ENCODE assay signal across 17 cellular contexts in the genomic region with DNA sequence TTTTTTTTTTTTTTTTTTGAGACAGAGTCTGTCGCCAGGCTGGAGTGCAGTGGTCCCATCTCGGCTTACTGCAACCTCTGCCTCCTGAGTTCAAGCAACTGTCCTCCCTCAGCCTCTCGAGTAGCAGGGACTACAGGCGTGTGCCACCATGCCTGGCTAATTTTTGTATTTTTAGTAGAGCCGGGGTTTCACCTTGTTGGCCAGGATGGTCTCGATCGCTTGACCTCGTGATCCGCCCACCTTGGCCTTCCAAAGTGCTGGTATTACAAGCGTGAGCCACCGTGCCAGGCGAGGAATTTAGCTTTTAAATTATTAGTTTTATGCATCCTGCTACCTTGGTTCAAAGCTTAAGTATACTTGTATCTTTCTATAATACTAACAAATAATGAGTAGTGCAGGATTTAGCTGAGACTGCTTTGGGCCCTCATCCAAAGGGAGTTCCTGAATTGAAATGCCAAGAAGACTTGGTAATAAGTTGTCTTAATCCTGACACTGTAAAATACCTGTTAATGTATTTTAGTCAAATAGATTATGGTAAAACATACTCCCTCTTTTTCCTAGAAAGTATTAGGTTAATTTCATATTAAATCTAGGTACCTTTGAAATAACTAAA. TPM values are rescaled to one million over a fixed set of nuclear protein-coding genes. Genes with fewer than 3 reads are reported as not detected.
DNase-seq lines count a peak whose midpoint lies in the region; ATAC-seq, FAIRE-seq and TF ChIP-seq lines count a peak whose summit lies in the region.
"Had no signal": no experiment of that assay in that cellular context is flagged by ENCODE, and none has a peak within 500 bp of the region (broad histone marks: within the 10 kb centered on the region; RNA-seq: fewer than 3 reads in every experiment).

No MANE protein-coding gene starts in this region.

- H3K23ac ChIP-seq in trophoblast cell (ENCODE audit: low read length): no peak overlapping the region

- SMC1A ChIA-PET in GM12878 (lab: Charles Lee; ENCODE audit: uncharacterized antibody, unreplicated experiment): interaction anchor here (1.5 to 41.3 kb wide), 3 partner anchors 7 to 113 kb away, joined by 6 to 1218 read pairs (median 180); a partner anchor contains a TSS

- RAD21 ChIA-PET in GM12878 (lab: Charles Lee; ENCODE audit: unreplicated experiment): interaction anchor here (0.7 to 16.1 kb wide), 9 partner anchors 9 to 128 kb away, joined by 3 to 302 read pairs (median 5); a partner anchor contains a TSS

- H3K27ac Mint-ChIP-seq in activated CD4-positive, alpha-beta T cell treated with anti-CD3 and anti-CD28 coated beads for 36 hours: peak overlapping the region; percentile 84

- TF ChIP-seq CTCF in OCI-LY3 (IDR thresholded peaks at IDR 0.05; ENCODE audit: low read depth, low read length) (no peak), GM12878 (IDR thresholded peaks at IDR 0.05 in 2 of 3, conservative IDR thresholded peaks at IDR 0.05 in 1 of 3; ENCODE audit: control insufficient read depth in 2 of 3, extremely low read depth in 1 of 3, insufficient read depth in 1 of 3, low read depth in 3 of 3, low read length in 3 of 3) (no peak)

- H2BK5ac ChIP-seq in trophoblast cell (ENCODE audit: low read depth, low read length, poor library complexity): no peak overlapping the region

- H2BK12ac ChIP-seq in trophoblast cell (ENCODE audit: low read length): no peak overlapping the region

- no peak for FAIRE-seq in GM12878 (lab: Jason Lieb, UNC)
- FAIRE-seq: A204.1 had no signal

- DNase-seq in activated CD4-positive, alpha-beta T cell treated with anti-CD3 and anti-CD28 coated beads for 36 hours: no peak
- no peak for DNase-seq in activated CD4-positive, alpha-beta T cell treated with anti-CD3 and anti-CD28 coated beads for 48 hours
- DNase-seq in GM12878 (ENCODE audit: low read depth, low spot score): no peak
- DNase-seq in trophoblast cell: no peak
- DNase-seq in pons (ENCODE audit: low spot score): no peak
- no peak for DNase-seq in NCI-H446 treated with DMSO at 0.1 percent for 48 hours (lab: John Stamatoyannopoulos, UW)
- no peak for DNase-seq in stimulated activated CD4-positive, alpha-beta T cell treated with anti-CD3 and anti-CD28 coated beads, Interleukin-1b, Interleukin-23, amount 100 ng/mL, for 48 hours
- DNase-seq: colonic mucosa; COR-L47; heart right ventricle; KG1; NCI-H1105 treated with DMSO at 0.1 percent for 48 hours; SJCRH30; stimulated activated naive CD4-positive, alpha-beta T cell treated with Interleukin-2 at 50 U/mL for 16 hours had no signal

- in situ Hi-C loops in GM12878 (cut with MboI): no loop called here

- H3K4ac ChIP-seq in trophoblast cell (ENCODE audit: low read depth, low read length): peak overlapping the region; percentile 62

- POLR2A ChIA-PET in activated CD4-positive, alpha-beta T cell treated with anti-CD3 and anti-CD28 coated beads for 36 hours (lab: Charles Lee): no interaction called here
- POLR2A ChIA-PET in GM12878 (lab: Charles Lee): interaction anchor here (0.6 to 2.3 kb wide), 6 partner anchors 46 to 147 kb away, joined by 3 to 5 read pairs (median 4); no protein-coding TSS in a partner anchor

- TF ChIP-seq RAD21 in GM12878 (IDR thresholded peaks at IDR 0.05; ENCODE audit: insufficient read depth, low read depth, low read length): no peak

- no peak for TF ChIP-seq EP300 in GM12878 (IDR thresholded peaks at IDR 0.05; ENCODE audit: borderline replicate concordance in 1 of 2, control insufficient read depth in 1 of 2, low read depth in 2 of 2, low read length in 2 of 2)

- no peak for ATAC-seq in activated CD4-positive, alpha-beta T cell treated with anti-CD3 and anti-CD28 coated beads for 36 hours
- no peak for ATAC-seq in GM12878
- ATAC-seq: heart right ventricle had no signal

- H4K20me1 ChIP-seq in OCI-LY3 (ENCODE audit: insufficient read depth, low read length): peaks cover 52% of the 10 kb centered on the region
- H4K20me1 ChIP-seq in GM12878 (ENCODE audit: control insufficient read depth, insufficient read depth): no peaks in the 10 kb centered on the region

- H3K9me3 Mint-ChIP-seq in activated CD4-positive, alpha-beta T cell treated with anti-CD3 and anti-CD28 coated beads for 36 hours (ENCODE audit: low read depth): no peaks in the 10 kb centered on the region

- no TSS peak for BruUV-seq in GM12878 (replicated peaks; lab: Mats Ljungman, UMichigan)

- no peak overlapping the region for H4K12ac ChIP-seq in trophoblast cell (ENCODE audit: low read depth, low read length)

- H3K4me1 Mint-ChIP-seq in activated CD4-positive, alpha-beta T cell treated with anti-CD3 and anti-CD28 coated beads for 36 hours: peaks cover 53% of the 10 kb centered on the region

- no peak overlapping the region for H2BK120ac ChIP-seq in trophoblast cell (ENCODE audit: insufficient read depth, low read length, poor library complexity)

- CTCF ChIA-PET in activated CD4-positive, alpha-beta T cell treated with anti-CD3 and anti-CD28 coated beads for 36 hours (lab: Charles Lee): no interaction called here
- CTCF ChIA-PET in GM12878 (lab: Yijun Ruan, JAX): interaction anchor here (0.9 kb wide), 1 partner anchor 56 kb away, joined by 3 read pairs; no protein-coding TSS in a partner anchor

- H3K9ac ChIP-seq in OCI-LY3 (ENCODE audit: low read length) (no peak overlapping the region), GM12878 (ENCODE audit: control insufficient read depth, insufficient read depth, low read length) (no peak overlapping the region), trophoblast cell (ENCODE audit: low read length) (no peak overlapping the region)

- H3K79me2 ChIP-seq in OCI-LY3 (ENCODE audit: low read length) (peaks cover 100% of the 10 kb centered on the region), GM12878 (ENCODE audit: control insufficient read depth, insufficient read depth, low read length) (peaks cover 97% of the 10 kb centered on the region), trophoblast cell (ENCODE audit: control insufficient read depth, insufficient read depth, low read length, poor library complexity) (peaks cover 5% of the 10 kb centered on the region)

- H3K27me3 Mint-ChIP-seq in activated CD4-positive, alpha-beta T cell treated with anti-CD3 and anti-CD28 coated beads for 36 hours: no peaks in the 10 kb centered on the region

- H3K36me3 Mint-ChIP-seq in activated CD4-positive, alpha-beta T cell treated with anti-CD3 and anti-CD28 coated beads for 36 hours (ENCODE audit: low read depth): peaks cover 45% of the 10 kb centered on the region

- H2AK5ac ChIP-seq in trophoblast cell (ENCODE audit: low read length): no peak overlapping the region

- H3K14ac ChIP-seq in trophoblast cell (ENCODE audit: low read length): no peak overlapping the region

- H3K9me3 ChIP-seq in OCI-LY3 (ENCODE audit: insufficient read depth, low read length) (no peaks in the 10 kb centered on the region), GM12878 (replicated peaks; ENCODE audit: control insufficient read depth, insufficient read depth, low read length) (no peaks in the 10 kb centered on the region), trophoblast cell (ENCODE audit: insufficient read depth, low read depth, low read length) (no peaks in the 10 kb centered on the region)
- H3K9me3 ChIP-seq: colonic mucosa, heart right ventricle, SJCRH30 had no signal

- H4K91ac ChIP-seq in trophoblast cell (ENCODE audit: low read depth, low read length): no peak overlapping the region

- H3K4me3 Mint-ChIP-seq in activated CD4-positive, alpha-beta T cell treated with anti-CD3 and anti-CD28 coated beads for 36 hours: peak overlapping the region; percentile 56

- H3K4me1 ChIP-seq in OCI-LY3 (ENCODE audit: low read length): peaks cover 61% of the 10 kb centered on the region
- H3K4me1 ChIP-seq in GM12878 (ENCODE audit: control insufficient read depth, insufficient read depth, low read length): peaks cover 15% of the 10 kb centered on the region
- no peaks in the 10 kb centered on the region for H3K4me1 ChIP-seq in trophoblast cell (ENCODE audit: control insufficient read depth in 1 of 2, insufficient read depth in 2 of 2, low read length in 2 of 2)
- H3K4me1 ChIP-seq: colonic mucosa had no signal

- H2AFZ ChIP-seq in OCI-LY3 (ENCODE audit: low read depth, low read length) (no peak overlapping the region), GM12878 (ENCODE audit: control insufficient read depth, low read depth, low read length) (no peak overlapping the region), trophoblast cell (ENCODE audit: insufficient read depth, low read length, poor library complexity) (no peak overlapping the region)

- H3K79me1 ChIP-seq in trophoblast cell (ENCODE audit: low read length): peaks cover 3% of the 10 kb centered on the region

- peaks cover 14% of the 10 kb centered on the region for H3K36me3 ChIP-seq in OCI-LY3 (replicated peaks; ENCODE audit: low read depth, low read length)
- H3K36me3 ChIP-seq in GM12878 (ENCODE audit: control insufficient read depth in 2 of 2, insufficient read depth in 2 of 2, low read length in 1 of 2): peaks cover 0 to 3% of the 10 kb centered on the region in 2 experiments; a peak in 1 of 4 replicates
- H3K36me3 ChIP-seq in trophoblast cell (ENCODE audit: control insufficient read depth in 1 of 2, insufficient read depth in 2 of 2, low read length in 2 of 2): peaks cover 0 to 2% of the 10 kb centered on the region in 2 experiments
- H3K36me3 ChIP-seq: colonic mucosa, heart right ventricle, SJCRH30 had no signal

- H3K4me2 ChIP-seq in OCI-LY3 (ENCODE audit: low read length): peak overlapping the region; percentile 94
- peak overlapping the region; percentile 88; the same call in 1 of the 2 replicates for H3K4me2 ChIP-seq in GM12878 (ENCODE audit: control insufficient read depth, insufficient read depth)
- H3K4me2 ChIP-seq in trophoblast cell (ENCODE audit: low read length): no peak overlapping the region

- H3K18ac ChIP-seq in trophoblast cell (ENCODE audit: low read length): no peak overlapping the region

- intact Hi-C loops in activated CD4-positive, alpha-beta T cell treated with anti-CD3 and anti-CD28 coated beads for 36 hours (cut with DNase I, micrococcal nuclease): loop anchor here (5.0 to 10.0 kb wide), 3 partner anchors 268 to 528 kb away; a partner anchor contains a TSS
- intact Hi-C loops in GM12878 (cut with micrococcal nuclease; ENCODE audit: unreplicated experiment): no loop called here

- TF ChIP-seq POLR2A in GM12878 (IDR thresholded peaks at IDR 0.05; ENCODE audit: low read depth, low read length): no peak

- H3K4me3 ChIP-seq in OCI-LY3 (ENCODE audit: low read length) (peak overlapping the region; percentile 67), GM12878 (peak overlapping the region; percentile 42; the same call in 1 of the 2 replicates), trophoblast cell (ENCODE audit: low read depth, low read length) (no peak overlapping the region)
- H3K4me3 ChIP-seq: colonic mucosa, heart right ventricle, SJCRH30 had no signal

- H3K27ac ChIP-seq in OCI-LY3 (ENCODE audit: low read length) (peak overlapping the region; percentile 94), GM12878 (ENCODE audit: control insufficient read depth, insufficient read depth) (peak overlapping the region; percentile 35; the same call in 1 of the 2 replicates), trophoblast cell (ENCODE audit: low read depth, low read length) (no peak overlapping the region)
- H3K27ac ChIP-seq: colonic mucosa, epithelial cell of prostate, SJCRH30 had no signal

- H4K8ac ChIP-seq in trophoblast cell (ENCODE audit: low read depth, low read length): no peak overlapping the region

- 89% methylated on average over 12 of the region's 12 CpGs for WGBS in GM12878 (ENCODE audit: insufficient coverage, insufficient replicate concordance, low lambda C conversion rate, missing lambda C conversion rate)
- no CpG with 5 or more reads among the region's 12 CpGs for WGBS in trophoblast cell (ENCODE audit: extremely low coverage, insufficient coverage, insufficient read length)

- H3K27me3 ChIP-seq in OCI-LY3 (ENCODE audit: low read depth, low read length) (no peaks in the 10 kb centered on the region), GM12878 (replicated peaks in 1 of 2; ENCODE audit: control insufficient read depth in 2 of 2, insufficient read depth in 2 of 2, low read length in 1 of 2) (no peaks in the 10 kb centered on the region), trophoblast cell (ENCODE audit: insufficient read depth, low read length) (no peaks in the 10 kb centered on the region)
- H3K27me3 ChIP-seq: colonic mucosa, heart right ventricle, SJCRH30 had no signal

RNA-seq across cellular contexts. Expression of a gene that starts 5.0 kb away (rescaled TPM):
- 10 to 100 TPM; 68.3 to 99.6 TPM for total RNA-seq in activated CD4-positive, alpha-beta T cell treated with anti-CD3 and anti-CD28 coated beads for 36 hours
- total RNA-seq in GM12878 (2013; cell fraction: nucleolus; rRNA removed): 137 and 144 TPM in 2 replicates
- total RNA-seq in GM12878 (2014; rRNA removed) (81.7 and 101 TPM in 2 replicates), GM12878 (2014; rRNA removed; fragmentation: Illumina TruSeq; extraction: Trizol) (90.7 and 91.1 TPM in 2 replicates), GM12878 (2021) (75.6 and 76.0 TPM in 2 replicates)
- 54.3 TPM for polyA plus RNA-seq in GM12878 (2011; ENCODE audit: low read depth)
- polyA plus RNA-seq in GM12878 (2011; rRNA removed) (148 and 215 TPM in 2 replicates), GM12878 (2014; fragmentation: Illumina TruSeq; extraction: Trizol) (75.2 and 106 TPM in 2 replicates), GM12878 (2014; fragmentation: Nextera tagmentation; extraction: Ambion mirVana) (10 to 100 TPM; 57.0 to 78.8 TPM), GM12878 (2014; rRNA removed) (57.2 and 62.0 TPM in 2 replicates), GM12878 (2016; fragmentation: Nextera tagmentation; extraction: Ambion mirVana) (100 to 1,000 TPM; 113 to 116 TPM)
- polyA plus RNA-seq in GM12878 (2011; cell fraction: cytosol; rRNA removed): 43.4 and 63.0 TPM in 2 replicates
- polyA plus RNA-seq in GM12878 (2011; cell fraction: nucleus; rRNA removed): 39.5 and 43.8 TPM in 2 replicates
- 80.9 and 89.2 TPM in 2 replicates for polyA plus RNA-seq in GM12878 (2012)
- polyA minus RNA-seq in GM12878 (2011; rRNA and poly(A)+ RNA removed): 107 and 140 TPM in 2 replicates
- polyA minus RNA-seq in GM12878 (2011; cell fraction: cytosol; rRNA and poly(A)+ RNA removed): 46.4 and 47.3 TPM in 2 replicates
- 30.0 and 58.6 TPM in 2 replicates for polyA minus RNA-seq in GM12878 (2011; cell fraction: nucleus; rRNA and poly(A)+ RNA removed)
- polyA plus RNA-seq in trophoblast cell (2013): 15.6 and 16.5 TPM in 2 replicates
